3 cellular contexts compared by ENCODE assay signal in genomic region chr4:9868-10545, GRCh38.
TF ChIP-seq lines count a peak whose summit lies in the region.

No MANE protein-coding gene starts in this region.

TF ChIP-seq in SK-N-SH, 30 proteins besides CTCF, POLR2A, EP300 and RAD21:
- TF ChIP-seq ZBTB33 (IDR thresholded peaks at IDR 0.05; ENCODE audit: borderline replicate concordance, low read depth), result peak; percentile 62; the same call in 1 of the 2 replicates

TF ChIP-seq in endothelial cell of umbilical vein, 7 proteins besides CTCF, POLR2A, EP300 and RAD21:
- TF ChIP-seq POLR2AphosphoS5 (IDR thresholded peaks at IDR 0.05; ENCODE audit: insufficient read depth, low read depth, low read length), result peak; percentile 21

TF ChIP-seq in HepG2, 621 proteins besides CTCF, POLR2A, EP300 and RAD21:
- TF ChIP-seq PCBP2 (optimal IDR thresholded peaks at IDR 0.05; ENCODE audit: low read depth, low read length, poor library complexity, severe bottlenecking) (peak; percentile 92), TERF1 (CRISPR knock-in tag; IDR thresholded peaks at IDR 0.05) (peak; percentile 99)
